Comparison of ENCODE assay signal across 1 cellular context in the genomic region with DNA sequence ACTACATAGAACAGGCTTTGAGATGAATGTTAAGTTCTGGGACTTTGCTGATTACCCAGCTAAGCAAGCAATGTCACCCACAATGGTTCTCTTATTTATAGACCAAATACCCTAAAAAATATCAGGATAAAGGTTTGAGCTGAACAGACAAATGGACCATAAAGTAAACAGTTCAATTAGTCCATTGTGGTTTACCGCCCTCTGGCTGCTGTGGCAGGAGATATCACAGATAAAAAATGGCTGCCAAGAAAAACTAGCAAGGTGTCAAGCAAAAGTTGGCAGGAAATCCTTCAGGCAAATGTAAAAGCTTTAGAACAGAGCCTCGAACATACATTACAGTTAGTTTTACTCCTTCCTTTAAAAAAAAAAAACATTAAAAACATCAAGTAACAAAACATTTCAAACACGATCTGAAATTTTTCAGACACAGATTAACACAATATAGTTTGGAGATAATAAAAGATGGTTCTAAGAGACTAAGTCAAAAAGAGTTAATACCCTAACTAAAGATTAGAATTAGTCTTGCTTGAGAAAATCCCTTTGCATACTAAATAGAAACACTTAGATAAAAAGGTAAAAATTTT.
TF ChIP-seq lines count a peak whose summit lies in the region.

No MANE protein-coding gene starts in this region.

TF ChIP-seq in K562, 482 proteins besides CTCF, POLR2A, EP300 and RAD21 (continued from another document):
- TF ChIP-seq CHAMP1 (IDR thresholded peaks at IDR 0.05) (0 out of 2 replicates have a peak, but pooled peaks have one; percentile 18), RUNX1 (IDR thresholded peaks at IDR 0.05; ENCODE audit: low read depth) (no peak), HOXB6 (CRISPR knock-in tag; IDR thresholded peaks at IDR 0.05; ENCODE audit: borderline replicate concordance) (no peak), FOXJ3 (CRISPR knock-in tag; IDR thresholded peaks at IDR 0.05) (no peak), FOXM1 (IDR thresholded peaks at IDR 0.05; ENCODE audit: low read depth) (0 out of 2 replicates have a peak, but pooled peaks have one; percentile 27), FOXM1 (CRISPR knock-in tag; IDR thresholded peaks at IDR 0.05; ENCODE audit: low read depth) (no peak), EP400 (IDR thresholded peaks at IDR 0.05) (no peak), ARHGAP35 (IDR thresholded peaks at IDR 0.05; ENCODE audit: partially characterized antibody) (no peak), CBFA2T3 (IDR thresholded peaks at IDR 0.05) (peak; percentile 42), RNF2 (IDR thresholded peaks at IDR 0.05) (no peak), TCF3 (CRISPR knock-in tag; IDR thresholded peaks at IDR 0.05) (peak; percentile 42), EZH2 (IDR thresholded peaks at IDR 0.05; ENCODE audit: borderline replicate concordance, low read depth, low read length) (no peak), ZNF3 (CRISPR knock-in tag; IDR thresholded peaks at IDR 0.05) (no peak), HCFC1 (IDR thresholded peaks at IDR 0.05; ENCODE audit: low read depth, low read length) (no peak), ZBTB1 (CRISPR knock-in tag; IDR thresholded peaks at IDR 0.05; ENCODE audit: borderline replicate concordance, low read depth) (no peak), YY1 (IDR thresholded peaks at IDR 0.05; ENCODE audit: borderline replicate concordance in 1 of 3, control insufficient read depth in 1 of 3, extremely low read depth in 1 of 3, insufficient read depth in 3 of 3, insufficient read length in 1 of 3, insufficient replicate concordance in 2 of 3, low read depth in 1 of 3, low read length in 2 of 3) (peak in 2 of 3 experiments; percentile 54 to 93), RFX1 (IDR thresholded peaks at IDR 0.05) (no peak), TAL1 (IDR thresholded peaks at IDR 0.05) (peak; percentile 28), ZNF76 (CRISPR knock-in tag; IDR thresholded peaks at IDR 0.05; ENCODE audit: borderline replicate concordance) (no peak), TCF7L2 (IDR thresholded peaks at IDR 0.05; ENCODE audit: low read depth, low read length) (no peak), MAFG (tag; conservative IDR thresholded peaks at IDR 0.05) (no peak), TFE3 (CRISPR knock-in tag; IDR thresholded peaks at IDR 0.05) (no peak), ATF1 (CRISPR knock-in tag; IDR thresholded peaks at IDR 0.05) (no peak), ATF1 (tag; IDR thresholded peaks at IDR 0.05) (no peak), KLF16 (IDR thresholded peaks at IDR 0.05) (0 out of 2 replicates have a peak, but pooled peaks have one; percentile 27), ARID1B (IDR thresholded peaks at IDR 0.05) (0 out of 2 replicates have a peak, but pooled peaks have one; percentile 12), ZNF561 (CRISPR knock-in tag; conservative IDR thresholded peaks at IDR 0.05) (no peak), NFYB (IDR thresholded peaks at IDR 0.05; ENCODE audit: extremely low read depth, insufficient read length) (no peak), IFI16 (CRISPR knock-in tag; IDR thresholded peaks at IDR 0.05) (no peak), FOXK2 (conservative IDR thresholded peaks at IDR 0.05 in 1 of 2, IDR thresholded peaks at IDR 0.05 in 1 of 2; ENCODE audit: low read depth in 2 of 2) (peak; percentile 51 to 66; a peak in 3 of 4 replicates), MAFK (IDR thresholded peaks at IDR 0.05; ENCODE audit: low read length) (peak; percentile 17; the same call in 1 of the 2 replicates), FOXO4 (CRISPR knock-in tag; IDR thresholded peaks at IDR 0.05) (no peak), FOXA1 (IDR thresholded peaks at IDR 0.05; ENCODE audit: borderline replicate concordance) (no peak), SMAD4 (CRISPR knock-in tag; conservative IDR thresholded peaks at IDR 0.05) (0 out of 2 replicates have a peak, but pooled peaks have one; percentile 38), ZBTB43 (CRISPR knock-in tag; IDR thresholded peaks at IDR 0.05) (no peak), SIN3B (IDR thresholded peaks at IDR 0.05; ENCODE audit: low read depth) (no peak), SMARCA4 (IDR thresholded peaks at IDR 0.05) (0 out of 2 replicates have a peak, but pooled peaks have one; percentile 26), HSF4 (CRISPR knock-in tag; IDR thresholded peaks at IDR 0.05; ENCODE audit: borderline replicate concordance) (no peak), SAFB2 (IDR thresholded peaks at IDR 0.05; ENCODE audit: borderline replicate concordance, low read depth, low read length, severe bottlenecking) (no peak), CTBP1 (IDR thresholded peaks at IDR 0.05; ENCODE audit: borderline replicate concordance) (no peak), CC2D1A (IDR thresholded peaks at IDR 0.05) (peak; percentile 32; the same call in 1 of the 2 replicates), PHF20 (IDR thresholded peaks at IDR 0.05; ENCODE audit: partially characterized antibody) (no peak), OTX1 (CRISPR knock-in tag; IDR thresholded peaks at IDR 0.05) (no peak), NFIC (IDR thresholded peaks at IDR 0.05) (0 out of 2 replicates have a peak, but pooled peaks have one; percentile 12), FOXA3 (CRISPR knock-in tag; conservative IDR thresholded peaks at IDR 0.05 in 1 of 2, IDR thresholded peaks at IDR 0.05 in 1 of 2) (peak in 1 of 2 experiments; percentile 85; a peak in 2 of 4 replicates)
- TF ChIP-seq, protein P1, sequence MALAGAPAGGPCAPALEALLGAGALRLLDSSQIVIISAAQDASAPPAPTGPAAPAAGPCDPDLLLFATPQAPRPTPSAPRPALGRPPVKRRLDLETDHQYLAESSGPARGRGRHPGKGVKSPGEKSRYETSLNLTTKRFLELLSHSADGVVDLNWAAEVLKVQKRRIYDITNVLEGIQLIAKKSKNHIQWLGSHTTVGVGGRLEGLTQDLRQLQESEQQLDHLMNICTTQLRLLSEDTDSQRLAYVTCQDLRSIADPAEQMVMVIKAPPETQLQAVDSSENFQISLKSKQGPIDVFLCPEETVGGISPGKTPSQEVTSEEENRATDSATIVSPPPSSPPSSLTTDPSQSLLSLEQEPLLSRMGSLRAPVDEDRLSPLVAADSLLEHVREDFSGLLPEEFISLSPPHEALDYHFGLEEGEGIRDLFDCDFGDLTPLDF (CRISPR knock-in tag; IDR thresholded peaks at IDR 0.05) = no peak
- TF ChIP-seq, protein P2, sequence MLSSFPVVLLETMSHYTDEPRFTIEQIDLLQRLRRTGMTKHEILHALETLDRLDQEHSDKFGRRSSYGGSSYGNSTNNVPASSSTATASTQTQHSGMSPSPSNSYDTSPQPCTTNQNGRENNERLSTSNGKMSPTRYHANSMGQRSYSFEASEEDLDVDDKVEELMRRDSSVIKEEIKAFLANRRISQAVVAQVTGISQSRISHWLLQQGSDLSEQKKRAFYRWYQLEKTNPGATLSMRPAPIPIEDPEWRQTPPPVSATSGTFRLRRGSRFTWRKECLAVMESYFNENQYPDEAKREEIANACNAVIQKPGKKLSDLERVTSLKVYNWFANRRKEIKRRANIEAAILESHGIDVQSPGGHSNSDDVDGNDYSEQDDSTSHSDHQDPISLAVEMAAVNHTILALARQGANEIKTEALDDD (IDR thresholded peaks at IDR 0.05) = peak; percentile 82
- TF ChIP-seq, protein P3, sequence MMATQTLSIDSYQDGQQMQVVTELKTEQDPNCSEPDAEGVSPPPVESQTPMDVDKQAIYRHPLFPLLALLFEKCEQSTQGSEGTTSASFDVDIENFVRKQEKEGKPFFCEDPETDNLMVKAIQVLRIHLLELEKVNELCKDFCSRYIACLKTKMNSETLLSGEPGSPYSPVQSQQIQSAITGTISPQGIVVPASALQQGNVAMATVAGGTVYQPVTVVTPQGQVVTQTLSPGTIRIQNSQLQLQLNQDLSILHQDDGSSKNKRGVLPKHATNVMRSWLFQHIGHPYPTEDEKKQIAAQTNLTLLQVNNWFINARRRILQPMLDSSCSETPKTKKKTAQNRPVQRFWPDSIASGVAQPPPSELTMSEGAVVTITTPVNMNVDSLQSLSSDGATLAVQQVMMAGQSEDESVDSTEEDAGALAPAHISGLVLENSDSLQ (IDR thresholded peaks at IDR 0.05) = no peak
- TF ChIP-seq, protein P4, sequence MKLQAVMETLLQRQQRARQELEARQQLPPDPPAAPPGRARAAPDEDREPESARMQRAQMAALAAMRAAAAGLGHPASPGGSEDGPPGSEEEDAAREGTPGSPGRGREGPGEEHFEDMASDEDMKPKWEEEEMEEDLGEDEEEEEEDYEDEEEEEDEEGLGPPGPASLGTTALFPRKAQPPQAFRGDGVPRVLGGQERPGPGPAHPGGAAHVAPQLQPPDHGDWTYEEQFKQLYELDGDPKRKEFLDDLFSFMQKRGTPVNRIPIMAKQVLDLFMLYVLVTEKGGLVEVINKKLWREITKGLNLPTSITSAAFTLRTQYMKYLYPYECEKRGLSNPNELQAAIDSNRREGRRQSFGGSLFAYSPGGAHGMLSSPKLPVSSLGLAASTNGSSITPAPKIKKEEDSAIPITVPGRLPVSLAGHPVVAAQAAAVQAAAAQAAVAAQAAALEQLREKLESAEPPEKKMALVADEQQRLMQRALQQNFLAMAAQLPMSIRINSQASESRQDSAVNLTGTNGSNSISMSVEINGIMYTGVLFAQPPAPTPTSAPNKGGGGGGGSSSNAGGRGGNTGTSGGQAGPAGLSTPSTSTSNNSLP (IDR thresholded peaks at IDR 0.05; ENCODE audit: borderline replicate concordance, low read depth, low read length) = 0 out of 2 replicates have a peak, but pooled peaks have one; percentile 45
